Comparison of ENCODE assay signal across 18 cellular contexts in genomic region chr7:153433223-153433622, GRCh38.
DNase-seq lines count a peak whose midpoint lies in the region; ATAC-seq and TF ChIP-seq lines count a peak whose summit lies in the region.
"Had no signal": no experiment of that assay in that cellular context is flagged by ENCODE, and none has a peak within 500 bp of the region (broad histone marks: within the 10 kb centered on the region; RNA-seq: fewer than 3 reads in every experiment).

No MANE protein-coding gene starts in this region.

- H3K4me3 ChIP-seq in coronary artery, result no peak overlapping the region
- H3K4me3 ChIP-seq in gastroesophageal sphincter, result no peak overlapping the region
- H3K4me3 ChIP-seq: BLaER1 treated with 17β-estradiol and CSF1 and Interleukin-3, amounts not matched to agents 10 nM and 100 nM had no signal

- no peak for TF ChIP-seq POLR2A in gastroesophageal sphincter (IDR thresholded peaks at IDR 0.05)

- H3K36me3 Mint-ChIP-seq in CD14-positive monocyte, result no peaks in the 10 kb centered on the region
- no peaks in the 10 kb centered on the region for H3K36me3 Mint-ChIP-seq in activated CD4-positive, alpha-beta memory T cell treated with anti-CD3 and anti-CD28 coated beads for 36 hours
- H3K36me3 Mint-ChIP-seq: CD4-positive, CD25-positive, alpha-beta regulatory T cell; CD8-positive, alpha-beta memory T cell; IgD-negative memory B cell had no signal

- H3K27ac Mint-ChIP-seq in CD14-positive monocyte, result peak overlapping the region in 2 of 7 donors; percentile 31 to 64
- H3K27ac Mint-ChIP-seq in activated CD4-positive, alpha-beta memory T cell treated with anti-CD3 and anti-CD28 coated beads for 36 hours, result no peak overlapping the region
- H3K27ac Mint-ChIP-seq: B cell; CD4-positive, CD25-positive, alpha-beta regulatory T cell; CD8-positive, alpha-beta memory T cell; H9; IgD-negative memory B cell had no signal

- no peak for TF ChIP-seq EP300 in gastroesophageal sphincter (IDR thresholded peaks at IDR 0.05)

- no peak overlapping the region for H3K4me3 Mint-ChIP-seq in CD14-positive monocyte
- no peak overlapping the region for H3K4me3 Mint-ChIP-seq in activated CD4-positive, alpha-beta memory T cell treated with anti-CD3 and anti-CD28 coated beads for 36 hours
- H3K4me3 Mint-ChIP-seq: B cell; CD4-positive, CD25-positive, alpha-beta regulatory T cell; CD8-positive, alpha-beta memory T cell; H9; IgD-negative memory B cell had no signal

- ATAC-seq in gastroesophageal sphincter, result no peak
- ATAC-seq: HepG2 had no signal

- no peaks in the 10 kb centered on the region for H3K4me1 Mint-ChIP-seq in CD14-positive monocyte
- no peaks in the 10 kb centered on the region for H3K4me1 Mint-ChIP-seq in activated CD4-positive, alpha-beta memory T cell treated with anti-CD3 and anti-CD28 coated beads for 36 hours (ENCODE audit: low read depth)
- H3K4me1 Mint-ChIP-seq: B cell; CD4-positive, CD25-positive, alpha-beta regulatory T cell; CD8-positive, alpha-beta memory T cell; H9; IgD-negative memory B cell had no signal

- 83% methylated on average over 7 of the region's 8 CpGs; no CpG with 5 or more reads in 1 of the 2 donors for WGBS in gastroesophageal sphincter (ENCODE audit: low coverage in 1 of 2), 2 donors

- intact Hi-C loops in CD14-positive monocyte (cut with micrococcal nuclease), result no loop called here
- intact Hi-C loops in activated CD4-positive, alpha-beta memory T cell treated with anti-CD3 and anti-CD28 coated beads for 36 hours (cut with micrococcal nuclease), result no loop called here

- H3K27ac ChIP-seq in coronary artery (no peak overlapping the region), gastroesophageal sphincter (no peak overlapping the region)
- H3K27ac ChIP-seq: BLaER1 treated with 17β-estradiol and CSF1 and Interleukin-3, amounts not matched to agents 10 nM and 100 nM had no signal

- peaks cover 0 to 6% (median 0%) of the 10 kb centered on the region in 3 donors for H3K9me3 ChIP-seq in gastroesophageal sphincter

- H3K9me3 Mint-ChIP-seq in CD14-positive monocyte, result peaks cover 7 to 32% (median 14%) of the 10 kb centered on the region in 7 donors
- peaks cover 8% of the 10 kb centered on the region for H3K9me3 Mint-ChIP-seq in activated CD4-positive, alpha-beta memory T cell treated with anti-CD3 and anti-CD28 coated beads for 36 hours

- no peaks in the 10 kb centered on the region for H3K36me3 ChIP-seq in gastroesophageal sphincter
- H3K36me3 ChIP-seq: BLaER1 treated with 17β-estradiol and CSF1 and Interleukin-3, amounts not matched to agents 10 nM and 100 nM had no signal

- in situ Hi-C loops in SK-MEL-5 (cut with HindIII; ENCODE audit: low pct_unique_long_range_greater_than_20kb, low sequenced_read_pairs), result no loop called here

- POLR2A ChIA-PET in activated CD4-positive, alpha-beta memory T cell treated with anti-CD3 and anti-CD28 coated beads for 36 hours (lab: Charles Lee), result no interaction called here

- H3K4me1 ChIP-seq in gastroesophageal sphincter, result no peaks in the 10 kb centered on the region
- H3K4me1 ChIP-seq: BLaER1 treated with 17β-estradiol and CSF1 and Interleukin-3, amounts not matched to agents 10 nM and 100 nM had no signal

- CTCF ChIA-PET in activated CD4-positive, alpha-beta memory T cell treated with anti-CD3 and anti-CD28 coated beads for 36 hours (lab: Charles Lee), result no interaction called here

- peak; percentile 71 for DNase-seq in Daoy (ENCODE audit: low read depth)
- peak; percentile 63 for DNase-seq in HT1080 (ENCODE audit: low read depth)
- DNase-seq in NCI-H446 treated with DMSO at 0.1 percent for 48 hours (lab: John Stamatoyannopoulos, UW), result peak; percentile 2
- DNase-seq in SK-MEL-5 (ENCODE audit: low read depth, low spot score), result peak; percentile 34
- no peak for DNase-seq in CD14-positive monocyte (ENCODE audit: low spot score)
- DNase-seq in activated CD4-positive, alpha-beta memory T cell treated with anti-CD3 and anti-CD28 coated beads for 36 hours, result no peak
- DNase-seq in coronary artery (ENCODE audit: low spot score), result no peak
- DNase-seq: CD4-positive, CD25-positive, alpha-beta regulatory T cell; CD8-positive, alpha-beta memory T cell; COR-L47; GDM1; GOT3; H9 had no signal

- no peaks in the 10 kb centered on the region for H3K27me3 ChIP-seq in gastroesophageal sphincter

- TF ChIP-seq CTCF in CD14-positive monocyte (IDR thresholded peaks at IDR 0.05) (no peak), coronary artery (IDR thresholded peaks at IDR 0.05) (no peak), gastroesophageal sphincter (IDR thresholded peaks at IDR 0.05) (no peak)

- H3K27me3 Mint-ChIP-seq in CD14-positive monocyte (ENCODE audit: low read depth in 3 of 3), result peaks cover 0 to 2% (median 2%) of the 10 kb centered on the region in 3 donors
- no peaks in the 10 kb centered on the region for H3K27me3 Mint-ChIP-seq in activated CD4-positive, alpha-beta memory T cell treated with anti-CD3 and anti-CD28 coated beads for 36 hours
- H3K27me3 Mint-ChIP-seq: B cell; CD4-positive, CD25-positive, alpha-beta regulatory T cell; CD8-positive, alpha-beta memory T cell; IgD-negative memory B cell had no signal

Comparison
In these comparisons a context has a peak if more than half of its experiments do, and no peak if none do; other contexts are left out.
1. DNase-seq: peak in Daoy (single experiment), HT1080 (single experiment), NCI-H446 treated with DMSO at 0.1 percent for 48 hours (single experiment) and SK-MEL-5 (single experiment); none in CD14-positive monocyte (single experiment), activated CD4-positive, alpha-beta memory T cell treated with anti-CD3 and anti-CD28 coated beads for 36 hours (single experiment) and coronary artery (single experiment).